ENCODE assay signal across 8 cellular contexts in genomic region chr4:118981839-118982381, GRCh38.
DNase-seq lines count a peak whose midpoint lies in the region; ATAC-seq, FAIRE-seq and TF ChIP-seq lines count a peak whose summit lies in the region.

No MANE protein-coding gene starts in this region.

- H3K9me3 Mint-ChIP-seq in activated CD4-positive, alpha-beta memory T cell treated with anti-CD3 and anti-CD28 coated beads for 36 hours = no peaks in the 10 kb centered on the region
- no peaks in the 10 kb centered on the region for H3K9me3 Mint-ChIP-seq in stimulated activated naive CD8-positive, alpha-beta T cell treated with anti-CD3 and anti-CD28 coated beads, Interleukin-15, amount 100 ng/mL, for 72 hours

- peak; percentile 56 to 57 for TF ChIP-seq CTCF in endothelial cell of umbilical vein (IDR thresholded peaks at IDR 0.05; ENCODE audit: extremely low read depth in 1 of 2, insufficient read depth in 1 of 2, low read depth in 1 of 2, low read length in 2 of 2)

- peak; percentile 73 for ATAC-seq in HG03196 (IDR thresholded peaks at IDR 0.05; ENCODE audit: unreplicated experiment)
- peak; percentile 75 for ATAC-seq in stimulated activated naive CD8-positive, alpha-beta T cell treated with anti-CD3 and anti-CD28 coated beads, Interleukin-15, amount 100 ng/mL, for 72 hours

- H3K4me1 ChIP-seq in endothelial cell of umbilical vein (ENCODE audit: control insufficient read depth, extremely low read depth, insufficient read depth, low read length) (peaks cover 7% of the 10 kb centered on the region), muscle layer of colon (ENCODE audit: insufficient read depth, low read length) (peaks cover 77% of the 10 kb centered on the region)

- H3K4me2 ChIP-seq in endothelial cell of umbilical vein (ENCODE audit: insufficient read depth, low read length) = no peak overlapping the region

- no peaks in the 10 kb centered on the region for H3K36me3 ChIP-seq in endothelial cell of umbilical vein (ENCODE audit: control insufficient read depth in 2 of 2, extremely low read depth in 1 of 2, insufficient read depth in 2 of 2, low read length in 2 of 2)
- no peaks in the 10 kb centered on the region for H3K36me3 ChIP-seq in muscle layer of colon (ENCODE audit: insufficient read depth, low read length)

- no peak overlapping the region for H3K4me3 Mint-ChIP-seq in activated CD4-positive, alpha-beta memory T cell treated with anti-CD3 and anti-CD28 coated beads for 36 hours
- no peak overlapping the region for H3K4me3 Mint-ChIP-seq in stimulated activated naive CD8-positive, alpha-beta T cell treated with anti-CD3 and anti-CD28 coated beads, Interleukin-15, amount 100 ng/mL, for 72 hours

- CTCF ChIA-PET in activated CD4-positive, alpha-beta memory T cell treated with anti-CD3 and anti-CD28 coated beads for 36 hours (lab: Charles Lee) = interaction anchor here (0.6 to 2.6 kb wide), 11 partner anchors 9 to 1075 kb away, joined by 3 to 12 read pairs (median 4); partner anchors contain the start of gene PDE5A
- CTCF ChIA-PET in endothelial cell of umbilical vein (lab: Charles Lee) = interaction anchor here (0.6 to 7.2 kb wide), 14 partner anchors 10 to 1075 kb away, joined by 3 to 62 read pairs (median 4); partner anchors contain the start of gene PDE5A

- POLR2A ChIA-PET in activated CD4-positive, alpha-beta memory T cell treated with anti-CD3 and anti-CD28 coated beads for 36 hours (lab: Charles Lee) = no interaction called here
- POLR2A ChIA-PET in endothelial cell of umbilical vein (lab: Charles Lee) = no interaction called here

- no peak overlapping the region for H2AFZ ChIP-seq in endothelial cell of umbilical vein (ENCODE audit: low read depth, low read length)

- H3K4me1 Mint-ChIP-seq in activated CD4-positive, alpha-beta memory T cell treated with anti-CD3 and anti-CD28 coated beads for 36 hours (ENCODE audit: low read depth) = peaks cover 1% of the 10 kb centered on the region
- H3K4me1 Mint-ChIP-seq in stimulated activated naive CD8-positive, alpha-beta T cell treated with anti-CD3 and anti-CD28 coated beads, Interleukin-15, amount 100 ng/mL, for 72 hours = no peaks in the 10 kb centered on the region

- FAIRE-seq in endothelial cell of umbilical vein (lab: Jason Lieb, UNC) = peak; percentile 49

- H3K4me3 ChIP-seq in endothelial cell of umbilical vein (replicated peaks in 1 of 3; ENCODE audit: insufficient read depth in 1 of 3, low read depth in 1 of 3, low read length in 3 of 3) (no peak overlapping the region), muscle layer of colon (ENCODE audit: low read depth in 1 of 2, low read length in 2 of 2) (peak overlapping the region in 1 of 2 donors; percentile 6)

- H3K9me3 ChIP-seq in endothelial cell of umbilical vein (replicated peaks; ENCODE audit: control insufficient read depth, insufficient read depth, low read length) = no peaks in the 10 kb centered on the region
- H3K9me3 ChIP-seq in muscle layer of colon (ENCODE audit: low read length) = no peaks in the 10 kb centered on the region

- H3K27me3 ChIP-seq in endothelial cell of umbilical vein (ENCODE audit: control insufficient read depth in 2 of 2, insufficient read depth in 2 of 2, low read length in 2 of 2) = no peaks in the 10 kb centered on the region
- no peaks in the 10 kb centered on the region for H3K27me3 ChIP-seq in muscle layer of colon (ENCODE audit: control insufficient read depth in 1 of 2, insufficient read depth in 2 of 2, low read length in 2 of 2)

- H3K27me3 Mint-ChIP-seq in activated CD4-positive, alpha-beta memory T cell treated with anti-CD3 and anti-CD28 coated beads for 36 hours = peaks cover 2% of the 10 kb centered on the region
- H3K27me3 Mint-ChIP-seq in stimulated activated naive CD8-positive, alpha-beta T cell treated with anti-CD3 and anti-CD28 coated beads, Interleukin-15, amount 100 ng/mL, for 72 hours = no peaks in the 10 kb centered on the region

- no peak overlapping the region for H3K9ac ChIP-seq in endothelial cell of umbilical vein (replicated peaks; ENCODE audit: extremely low read depth, insufficient read depth, low read length)
- no peak overlapping the region for H3K9ac ChIP-seq in muscle layer of colon (ENCODE audit: low read length)

- H3K27ac ChIP-seq in endothelial cell of umbilical vein (ENCODE audit: insufficient read depth, low read depth, low read length) = no peak overlapping the region
- peak overlapping the region; percentile 65 for H3K27ac ChIP-seq in muscle layer of colon (ENCODE audit: low read depth, low read length)

- H3K27ac Mint-ChIP-seq in activated CD4-positive, alpha-beta memory T cell treated with anti-CD3 and anti-CD28 coated beads for 36 hours = no peak overlapping the region
- no peak overlapping the region for H3K27ac Mint-ChIP-seq in stimulated activated naive CD8-positive, alpha-beta T cell treated with anti-CD3 and anti-CD28 coated beads, Interleukin-15, amount 100 ng/mL, for 72 hours

- no peaks in the 10 kb centered on the region for H3K9me1 ChIP-seq in endothelial cell of umbilical vein (replicated peaks; ENCODE audit: control insufficient read depth, extremely low read depth, insufficient read depth, low read length)

- no TSS peak for BruUV-seq in endothelial cell of umbilical vein (replicated peaks; lab: Mats Ljungman, UMichigan)

- intact Hi-C loops in activated CD4-positive, alpha-beta memory T cell treated with anti-CD3 and anti-CD28 coated beads for 36 hours (cut with micrococcal nuclease) = loop anchor here (1.0 to 5.0 kb wide), 4 partner anchors 60 to 1068 kb away; no protein-coding TSS in a partner anchor
- intact Hi-C loops in endothelial cell of umbilical vein (cut with micrococcal nuclease) = loop anchor here (1.0 to 5.0 kb wide), 8 partner anchors 61 to 1068 kb away; partner anchors contain the start of gene USP53

- no peaks in the 10 kb centered on the region for H3K36me3 Mint-ChIP-seq in activated CD4-positive, alpha-beta memory T cell treated with anti-CD3 and anti-CD28 coated beads for 36 hours

- DNase-seq in CMK (ENCODE audit: low read depth) = peak; percentile 9
- peak; percentile 38 for DNase-seq in GM19238 (ENCODE audit: insufficient read length, low spot score)
- DNase-seq in NCI-H526 treated with DMSO at 0.1 percent for 48 hours (lab: John Stamatoyannopoulos, UW) = peak; percentile 20
- peak; percentile 55 for DNase-seq in activated CD4-positive, alpha-beta memory T cell treated with anti-CD3 and anti-CD28 coated beads for 36 hours
- DNase-seq in endothelial cell of umbilical vein (ENCODE audit: low read depth, low spot score) = peak; percentile 64
- DNase-seq in stimulated activated naive CD8-positive, alpha-beta T cell treated with anti-CD3 and anti-CD28 coated beads, Interleukin-15, amount 100 ng/mL, for 72 hours = peak; percentile 24 to 44

- dilution Hi-C loops in endothelial cell of umbilical vein (cut with MboI; ENCODE audit: extremely low pct_ligation_motif_present, low sequenced_read_pairs) = no loop called here

- no peak for TF ChIP-seq POLR2A in endothelial cell of umbilical vein (IDR thresholded peaks at IDR 0.05; ENCODE audit: low read depth, low read length)

- H4K20me1 ChIP-seq in endothelial cell of umbilical vein (replicated peaks; ENCODE audit: control insufficient read depth, extremely low read depth, insufficient read depth, low read length) = no peaks in the 10 kb centered on the region

- H3K79me2 ChIP-seq in endothelial cell of umbilical vein (ENCODE audit: control insufficient read depth, insufficient read depth, low read length) = no peaks in the 10 kb centered on the region

TF ChIP-seq in endothelial cell of umbilical vein, 7 proteins besides CTCF, POLR2A, EP300 and RAD21:
- TF ChIP-seq POLR2AphosphoS5 (IDR thresholded peaks at IDR 0.05; ENCODE audit: insufficient read depth, low read depth, low read length) (no peak), EZH2 (IDR thresholded peaks at IDR 0.05; ENCODE audit: borderline replicate concordance, low read depth, low read length, severe bottlenecking) (no peak), GATA2 (IDR thresholded peaks at IDR 0.05; ENCODE audit: insufficient read depth, insufficient read length, low read depth, low read length) (no peak), MAX (IDR thresholded peaks at IDR 0.05; ENCODE audit: insufficient read depth, insufficient read length) (no peak), FOS (IDR thresholded peaks at IDR 0.05; ENCODE audit: borderline replicate concordance, insufficient read depth, low read length) (no peak), MYC (IDR thresholded peaks at IDR 0.05; ENCODE audit: low read depth, low read length) (no peak), JUN (IDR thresholded peaks at IDR 0.05; ENCODE audit: borderline replicate concordance, insufficient read depth, insufficient read length, low read depth) (no peak)
TF ChIP-seq in endothelial cell of umbilical vein: peak in this region for 0.

Comparison
In these comparisons a context has a peak if more than half of its experiments do, and no peak if none do; other contexts are left out.
1. DNase-seq: peak in every context shown above with its lines; median percentile 64 in endothelial cell of umbilical vein; 55 in activated CD4-positive, alpha-beta memory T cell treated with anti-CD3 and anti-CD28 coated beads for 36 hours; 38 in GM19238; 34 in stimulated activated naive CD8-positive, alpha-beta T cell treated with anti-CD3 and anti-CD28 coated beads, Interleukin-15, amount 100 ng/mL, for 72 hours; 20 in NCI-H526 treated with DMSO at 0.1 percent for 48 hours; 9 in CMK.